18 cellular contexts compared by ENCODE assay signal in the genomic region with DNA sequence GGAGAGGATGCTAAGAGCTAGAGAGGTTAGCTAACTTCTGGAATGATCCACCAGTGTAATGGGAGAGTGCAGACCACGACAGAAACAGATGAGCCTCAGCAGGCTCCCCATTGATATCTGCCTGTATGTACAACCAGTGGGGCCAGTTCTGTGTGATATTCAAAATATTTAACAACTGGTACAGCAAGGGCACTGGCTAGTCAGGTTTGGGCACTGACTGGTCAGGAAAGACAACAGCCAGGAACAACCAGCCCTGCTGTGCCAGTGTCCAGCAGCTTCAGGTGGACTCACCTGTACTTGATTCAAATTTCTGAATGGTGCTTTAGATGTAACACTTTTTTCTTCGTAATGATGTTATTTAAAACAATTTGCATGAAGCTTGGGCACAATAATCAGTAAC. TPM values are rescaled to one million over a fixed set of nuclear protein-coding genes. Genes with fewer than 3 reads are reported as not detected.
DNase-seq lines count a peak whose midpoint lies in the region; TF ChIP-seq lines count a peak whose summit lies in the region.
"Had no signal": no experiment of that assay in that cellular context is flagged by ENCODE, and none has a peak within 500 bp of the region (broad histone marks: within the 10 kb centered on the region; RNA-seq: fewer than 3 reads in every experiment).

No MANE protein-coding gene starts in this region.

- H3K4me1 Mint-ChIP-seq in activated CD4-positive, alpha-beta T cell treated with anti-CD3 and anti-CD28 coated beads, Interleukin-2, amount 10 ng/mL, durations not matched to agents 24 days and 14 days: no peaks in the 10 kb centered on the region
- H3K4me1 Mint-ChIP-seq: B cell had no signal

- no peaks in the 10 kb centered on the region for H3K36me3 Mint-ChIP-seq in activated CD4-positive, alpha-beta T cell treated with anti-CD3 and anti-CD28 coated beads, Interleukin-2, amount 10 ng/mL, durations not matched to agents 24 days and 14 days (ENCODE audit: low read depth)
- H3K36me3 Mint-ChIP-seq: CD4-positive, CD25-positive, alpha-beta regulatory T cell; CD8-positive, alpha-beta T cell had no signal

- H3K27ac Mint-ChIP-seq in activated CD4-positive, alpha-beta T cell treated with anti-CD3 and anti-CD28 coated beads, Interleukin-2, amount 10 ng/mL, durations not matched to agents 24 days and 14 days: no peak overlapping the region
- H3K27ac Mint-ChIP-seq: B cell; CD4-positive, CD25-positive, alpha-beta regulatory T cell; CD8-positive, alpha-beta T cell had no signal

- no peak overlapping the region for H3K4me3 Mint-ChIP-seq in activated CD4-positive, alpha-beta T cell treated with anti-CD3 and anti-CD28 coated beads, Interleukin-2, amount 10 ng/mL, durations not matched to agents 24 days and 14 days
- H3K4me3 Mint-ChIP-seq: B cell; CD4-positive, CD25-positive, alpha-beta regulatory T cell; CD8-positive, alpha-beta T cell had no signal

- peaks cover 14% of the 10 kb centered on the region for H3K27me3 Mint-ChIP-seq in activated CD4-positive, alpha-beta T cell treated with anti-CD3 and anti-CD28 coated beads, Interleukin-2, amount 10 ng/mL, durations not matched to agents 24 days and 14 days

- H3K36me3 ChIP-seq in prostate gland: no peaks in the 10 kb centered on the region
- H3K36me3 ChIP-seq: BLaER1 had no signal

- intact Hi-C loops in activated CD4-positive, alpha-beta T cell treated with anti-CD3 and anti-CD28 coated beads, Interleukin-2, amount 10 ng/mL, durations not matched to agents 24 days and 14 days (cut with micrococcal nuclease): no loop called here
- intact Hi-C loops in prostate gland (cut with DNase I) (no loop called here), posterior vena cava (cut with DNase I) (loop anchor here in 1 of 2 donors (5.0 kb wide), 1 partner anchor 63 kb away; no protein-coding TSS in a partner anchor)

- TF ChIP-seq CTCF in epithelial cell of esophagus (IDR thresholded peaks at IDR 0.05; ENCODE audit: insufficient read depth, low read depth, low read length, missing control alignments): no peak
- TF ChIP-seq CTCF in prostate gland (IDR thresholded peaks at IDR 0.05): no peak

- peak; percentile 10 for DNase-seq in activated CD4-positive, alpha-beta T cell treated with anti-CD3 and anti-CD28 coated beads, Interleukin-2, amount 10 ng/mL, durations not matched to agents 24 days and 14 days
- DNase-seq in activated CD4-positive, alpha-beta T cell treated with anti-CD3 and anti-CD28 coated beads for 1 hour: no peak
- DNase-seq in epithelial cell of esophagus (ENCODE audit: low read depth) (peak; percentile 12), prostate gland (ENCODE audit: low spot score) (peak; percentile 76), kidney tubule cell (ENCODE audit: low spot score) (no peak), posterior vena cava (ENCODE audit: low spot score) (no peak)
- DNase-seq: Caco-2; CD4-positive, CD25-positive, alpha-beta regulatory T cell; CD8-positive, alpha-beta T cell; DMS153; DND-41; GOT3; H7; HCEC 1CT had no signal

- H3K9me3 ChIP-seq in prostate gland: no peaks in the 10 kb centered on the region
- H3K9me3 ChIP-seq: Caco-2 had no signal

- H3K27me3 ChIP-seq in prostate gland (replicated peaks; ENCODE audit: insufficient read depth): no peaks in the 10 kb centered on the region
- H3K27me3 ChIP-seq: BLaER1 had no signal

- H3K4me1 ChIP-seq in prostate gland (replicated peaks): peaks cover 2% of the 10 kb centered on the region

- no peak for TF ChIP-seq POLR2A in prostate gland (IDR thresholded peaks at IDR 0.05)

- no peak overlapping the region for H3K27ac ChIP-seq in prostate gland
- H3K27ac ChIP-seq: 22Rv1, BLaER1, C4-2B had no signal

- WGBS in prostate gland: 77% methylated on average over 2 of the region's 2 CpGs

- no peaks in the 10 kb centered on the region for H3K9me3 Mint-ChIP-seq in activated CD4-positive, alpha-beta T cell treated with anti-CD3 and anti-CD28 coated beads, Interleukin-2, amount 10 ng/mL, durations not matched to agents 24 days and 14 days
- H3K9me3 Mint-ChIP-seq: CD8-positive, alpha-beta T cell had no signal

- H3K4me3 ChIP-seq in epithelial cell of esophagus (ENCODE audit: low read length) (no peak overlapping the region), prostate gland (no peak overlapping the region)
- H3K4me3 ChIP-seq: BLaER1 had no signal

RNA-seq across cellular contexts. Expression of a gene that starts 5.9 kb away (rescaled TPM):
- 0.12 and 0.16 TPM in 2 replicates for total RNA-seq in activated CD4-positive, alpha-beta T cell treated with anti-CD3 and anti-CD28 coated beads, Interleukin-2, amount 10 ng/mL, durations not matched to agents 24 days and 14 days
- total RNA-seq in prostate gland: 1 to 10 TPM; 3.3 to 3.5 TPM
- 10 to 100 TPM in 1 of 2 donors, 1 to 10 TPM in 1; 4.6 to 10.6 TPM for total RNA-seq in posterior vena cava
- total RNA-seq: B cell; CD4-positive, CD25-positive, alpha-beta regulatory T cell; CD8-positive, alpha-beta T cell had no signal

Comparison
In these comparisons a context has a peak if more than half of its experiments do, and no peak if none do; other contexts are left out.
1. DNase-seq: peak in activated CD4-positive, alpha-beta T cell treated with anti-CD3 and anti-CD28 coated beads, Interleukin-2, amount 10 ng/mL, durations not matched to agents 24 days and 14 days (single experiment), epithelial cell of esophagus (single experiment) and prostate gland (single experiment); none in activated CD4-positive, alpha-beta T cell treated with anti-CD3 and anti-CD28 coated beads for 1 hour (single experiment), kidney tubule cell (single experiment) and posterior vena cava (single experiment).